In genomic region chr11:35986958-35987357, GRCh38 we compare ENCODE assay signal across 16 cellular contexts. TPM values are rescaled to one million over a fixed set of nuclear protein-coding genes. Genes with fewer than 3 reads are reported as not detected.
DNase-seq lines count a peak whose midpoint lies in the region; ATAC-seq and TF ChIP-seq lines count a peak whose summit lies in the region.
"Had no signal": no experiment of that assay in that cellular context is flagged by ENCODE, and none has a peak within 500 bp of the region (broad histone marks: within the 10 kb centered on the region; RNA-seq: fewer than 3 reads in every experiment).

No MANE protein-coding gene starts in this region.

- no peak for TF ChIP-seq POLR2A in breast epithelium (IDR thresholded peaks at IDR 0.05)

- ATAC-seq in HG03457 (IDR thresholded peaks at IDR 0.05; ENCODE audit: unreplicated experiment), result no peak
- ATAC-seq: HCT116 had no signal

- H3K27ac ChIP-seq in mammary epithelial cell (ENCODE audit: insufficient read depth, low read depth, low read length), result no peak overlapping the region
- H3K27ac ChIP-seq in breast epithelium, result no peak overlapping the region
- peak overlapping the region; percentile 32 for H3K27ac ChIP-seq in subcutaneous abdominal adipose tissue (ENCODE audit: low read depth, low read length)

- H3K27me3 ChIP-seq in mammary epithelial cell (ENCODE audit: insufficient read depth, low read length), result no peaks in the 10 kb centered on the region
- no peaks in the 10 kb centered on the region for H3K27me3 ChIP-seq in breast epithelium
- no peaks in the 10 kb centered on the region for H3K27me3 ChIP-seq in MG63
- H3K27me3 ChIP-seq in subcutaneous abdominal adipose tissue (ENCODE audit: control insufficient read depth in 5 of 5, insufficient read depth in 4 of 5, low read length in 5 of 5), result no peaks in the 10 kb centered on the region

- peaks cover 92% of the 10 kb centered on the region for H3K79me2 ChIP-seq in mammary epithelial cell (ENCODE audit: insufficient read depth, low read length)

- H3K4me3 ChIP-seq in mammary epithelial cell (replicated peaks in 1 of 3; ENCODE audit: insufficient read depth in 1 of 3, low read depth in 2 of 3, low read length in 3 of 3) (no peak overlapping the region), breast epithelium (no peak overlapping the region), MG63 (no peak overlapping the region), epithelial cell of esophagus (ENCODE audit: low read length) (no peak overlapping the region), subcutaneous abdominal adipose tissue (ENCODE audit: low read depth in 1 of 5, low read length in 5 of 5) (no peak overlapping the region)

- in situ Hi-C loops in mammary epithelial cell (cut with MboI; ENCODE audit: low sequenced_read_pairs in 2 of 2), result no loop called here

- BruUV-seq in mammary epithelial cell (replicated peaks; lab: Mats Ljungman, UMichigan), result no TSS peak

- dilution Hi-C loops in mammary epithelial cell (cut with HindIII; ENCODE audit: low sequenced_read_pairs), result no loop called here

- no peak overlapping the region for H2AFZ ChIP-seq in mammary epithelial cell (ENCODE audit: low read depth, low read length)

- H3K36me3 ChIP-seq in mammary epithelial cell (ENCODE audit: insufficient read depth, low read length) (no peaks in the 10 kb centered on the region), breast epithelium (no peaks in the 10 kb centered on the region), MG63 (no peaks in the 10 kb centered on the region), subcutaneous abdominal adipose tissue (ENCODE audit: control insufficient read depth in 5 of 5, insufficient read depth in 5 of 5, low read length in 5 of 5) (no peaks in the 10 kb centered on the region)

- TF ChIP-seq CTCF in mammary epithelial cell (conservative IDR thresholded peaks at IDR 0.05 in 1 of 2, IDR thresholded peaks at IDR 0.05 in 1 of 2; ENCODE audit: extremely low read depth in 1 of 2, insufficient read depth in 1 of 2, low read depth in 1 of 2, low read length in 2 of 2) (no peak), breast epithelium (IDR thresholded peaks at IDR 0.05) (no peak), epithelial cell of esophagus (IDR thresholded peaks at IDR 0.05; ENCODE audit: insufficient read depth, low read depth, low read length, missing control alignments) (no peak)

- H3K9me3 ChIP-seq in mammary epithelial cell (replicated peaks; ENCODE audit: insufficient read depth, low read length) (no peaks in the 10 kb centered on the region), breast epithelium (no peaks in the 10 kb centered on the region), MG63 (no peaks in the 10 kb centered on the region; the same call in 1 of the 2 replicates), subcutaneous abdominal adipose tissue (ENCODE audit: control insufficient read depth in 5 of 5, low read length in 5 of 5) (no peaks in the 10 kb centered on the region)

- intact Hi-C loops in mammary epithelial cell (cut with micrococcal nuclease) (no loop called here), breast epithelium (cut with DNase I; ENCODE audit: low total_unique reads) (no loop called here)

- CTCF ChIA-PET in mammary epithelial cell (lab: Charles Lee; ENCODE audit: low non-redundant PET), result no interaction called here
- CTCF ChIA-PET in HEK293T (lab: Yijun Ruan, JAX), result no interaction called here

- POLR2A ChIA-PET in HEK293T (lab: Yijun Ruan, JAX), result no interaction called here

- H3K4me1 ChIP-seq in mammary epithelial cell (ENCODE audit: insufficient read depth, low read length) (peaks cover 8% of the 10 kb centered on the region), breast epithelium (peaks cover 0 to 6% of the 10 kb centered on the region in 2 donors), subcutaneous abdominal adipose tissue (ENCODE audit: control insufficient read depth in 5 of 5, insufficient read depth in 5 of 5, low read length in 5 of 5) (peaks cover 0 to 33% (median 7%) of the 10 kb centered on the region in 5 donors)

- WGBS in mammary epithelial cell (ENCODE audit: low coverage, missing lambda C conversion rate), result 93% methylated on average over 3 of the region's 3 CpGs

- DNase-seq in mammary epithelial cell (peak; percentile 5), breast epithelium (ENCODE audit: low spot score in 2 of 2) (no peak), MG63 (peak; percentile 28), epithelial cell of esophagus (ENCODE audit: low read depth) (peak; percentile 38), NCI-H1105 treated with DMSO at 0.1 percent for 48 hours (lab: John Stamatoyannopoulos, UW) (no peak), HEK293T (ENCODE audit: extremely low spot score) (no peak)
- DNase-seq: ACHN; C1 segment of cervical spinal cord; Calu3; CD4-positive, alpha-beta T cell; DMS 273 treated with DMSO at 0.1 percent for 48 hours had no signal

- no peaks in the 10 kb centered on the region for H4K20me1 ChIP-seq in mammary epithelial cell (ENCODE audit: insufficient read depth, low read length)

- no peak overlapping the region for H3K4me2 ChIP-seq in mammary epithelial cell (ENCODE audit: insufficient read depth, low read depth, low read length)

- H3K9ac ChIP-seq in mammary epithelial cell (ENCODE audit: insufficient read depth, low read length) (no peak overlapping the region), subcutaneous abdominal adipose tissue (ENCODE audit: low read length in 5 of 5) (no peak overlapping the region)

TF ChIP-seq in HEK293T, 16 proteins besides CTCF, POLR2A, EP300 and RAD21:
- TF ChIP-seq NFRKB (IDR thresholded peaks at IDR 0.05) (no peak), SP1 (IDR thresholded peaks at IDR 0.05) (no peak), BHLHE40 (IDR thresholded peaks at IDR 0.05; ENCODE audit: borderline replicate concordance) (no peak), FOXA1 (IDR thresholded peaks at IDR 0.05) (no peak), FOXK2 (IDR thresholded peaks at IDR 0.05) (no peak), LEF1 (IDR thresholded peaks at IDR 0.05; ENCODE audit: borderline replicate concordance) (no peak), ZNF384 (IDR thresholded peaks at IDR 0.05) (no peak), FOXM1 (IDR thresholded peaks at IDR 0.05; ENCODE audit: borderline replicate concordance) (no peak), HDGF (IDR thresholded peaks at IDR 0.05; ENCODE audit: borderline replicate concordance) (no peak), L3MBTL2 (conservative IDR thresholded peaks at IDR 0.05) (no peak), TARDBP (IDR thresholded peaks at IDR 0.05) (no peak), SUZ12 (IDR thresholded peaks at IDR 0.05) (no peak), ARNT (IDR thresholded peaks at IDR 0.05) (no peak), CTBP1 (IDR thresholded peaks at IDR 0.05; ENCODE audit: borderline replicate concordance) (no peak), ELF4 (IDR thresholded peaks at IDR 0.05) (no peak), PKNOX1 (IDR thresholded peaks at IDR 0.05) (no peak)

RNA-seq across cellular contexts. Expression of gene LDLRAD3, which starts 43.1 kb away (rescaled TPM):
- total RNA-seq in mammary epithelial cell, result 10 to 100 TPM; 15.3 to 18.4 TPM
- polyA plus RNA-seq in mammary epithelial cell, result 11.5 TPM
- polyA minus RNA-seq in mammary epithelial cell, result 33.4 TPM
- 10 to 100 TPM; 20.3 to 45.4 (median 40.6) TPM for total RNA-seq in breast epithelium
- total RNA-seq in MG63 (2014; rRNA removed; shearing (Covaris generic); ENCODE audit: low replicate concordance), result 1.6 and 1.8 TPM in 2 replicates
- total RNA-seq: B cell had no signal
- polyA plus RNA-seq: IgD-negative memory B cell had no signal

Comparison
In these comparisons a context has a peak if more than half of its experiments do, and no peak if none do; other contexts are left out.
1. DNase-seq: peak in mammary epithelial cell (single experiment), MG63 (single experiment) and epithelial cell of esophagus (single experiment); none in breast epithelium (0 of 2), NCI-H1105 treated with DMSO at 0.1 percent for 48 hours (single experiment) and HEK293T (single experiment).